Comparison of ENCODE assay signal across 1 cellular context in the genomic region with DNA sequence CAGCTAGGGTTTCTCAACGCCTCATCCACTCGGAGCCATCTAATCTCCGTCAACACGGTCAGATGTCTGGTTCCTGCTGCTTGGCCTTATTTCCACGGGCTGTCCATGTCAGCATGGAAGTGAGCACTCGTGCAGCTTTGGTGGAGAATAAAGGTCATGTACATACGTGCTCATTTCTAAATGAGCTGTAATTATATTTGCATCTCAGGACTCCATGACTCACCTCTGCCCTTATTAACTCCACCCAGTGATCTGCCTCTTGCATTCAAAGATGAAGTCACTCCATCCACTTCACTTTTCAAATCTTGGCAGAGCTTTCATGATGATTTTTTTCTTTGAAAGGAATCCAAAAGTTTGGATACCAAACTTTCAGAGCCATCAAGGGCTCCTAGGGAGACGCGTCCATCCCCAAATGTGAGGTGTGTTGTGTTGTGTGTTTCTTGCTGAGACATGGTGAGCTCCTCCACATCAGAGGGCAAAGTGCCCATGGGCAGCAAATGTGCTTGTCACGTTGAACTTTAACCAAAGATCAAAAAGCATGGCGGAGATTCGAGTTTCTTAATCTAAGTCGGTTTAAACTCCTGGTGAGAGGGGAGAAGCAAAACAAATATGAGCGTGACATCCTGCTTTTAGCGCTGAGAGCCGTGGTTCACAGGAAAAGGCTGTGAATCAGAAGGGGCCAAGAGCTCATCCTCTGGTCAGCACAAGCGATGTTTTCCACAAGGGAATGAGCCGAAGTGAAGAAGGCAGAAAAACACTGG.
TF ChIP-seq lines count a peak whose summit lies in the region.

No MANE protein-coding gene starts in this region.

TF ChIP-seq in HepG2, 621 proteins besides CTCF, POLR2A, EP300 and RAD21 (continued from another document and continues in another):
- TF ChIP-seq, protein P1, sequence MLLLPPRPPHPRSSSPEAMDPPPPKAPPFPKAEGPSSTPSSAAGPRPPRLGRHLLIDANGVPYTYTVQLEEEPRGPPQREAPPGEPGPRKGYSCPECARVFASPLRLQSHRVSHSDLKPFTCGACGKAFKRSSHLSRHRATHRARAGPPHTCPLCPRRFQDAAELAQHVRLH (CRISPR knock-in tag; IDR thresholded peaks at IDR 0.05; ENCODE audit: borderline replicate concordance, low read depth) = peak; percentile 23; the same call in 1 of the 2 replicates
- TF ChIP-seq ZNF777 (CRISPR knock-in tag; IDR thresholded peaks at IDR 0.05) (no peak), ZNF775 (CRISPR knock-in tag; IDR thresholded peaks at IDR 0.05; ENCODE audit: borderline replicate concordance) (peak; percentile 97), ZNF3 (CRISPR knock-in tag; IDR thresholded peaks at IDR 0.05) (no peak), ZNF878 (CRISPR knock-in tag; IDR thresholded peaks at IDR 0.05) (no peak), SATB2 (CRISPR knock-in tag; IDR thresholded peaks at IDR 0.05) (no peak), ZNF547 (CRISPR knock-in tag; IDR thresholded peaks at IDR 0.05) (no peak), ARHGAP35 (CRISPR knock-in tag; IDR thresholded peaks at IDR 0.05; ENCODE audit: borderline replicate concordance) (no peak), TEAD2 (CRISPR knock-in tag; IDR thresholded peaks at IDR 0.05) (no peak), ETV5 (CRISPR knock-in tag; IDR thresholded peaks at IDR 0.05; ENCODE audit: borderline replicate concordance) (peak; percentile 84), ZNF83 (CRISPR knock-in tag; IDR thresholded peaks at IDR 0.05; ENCODE audit: borderline replicate concordance) (no peak), CBX1 (IDR thresholded peaks at IDR 0.05; ENCODE audit: low read depth) (no peak), HDAC6 (IDR thresholded peaks at IDR 0.05; ENCODE audit: low read depth, low read length) (no peak), MIER2 (CRISPR knock-in tag; IDR thresholded peaks at IDR 0.05) (peak; percentile 48; the same call in 1 of the 2 replicates), BCL6 (CRISPR knock-in tag; IDR thresholded peaks at IDR 0.05) (peak; percentile 61), ZNF430 (CRISPR knock-in tag; IDR thresholded peaks at IDR 0.05) (peak; percentile 75; the same call in 1 of the 2 replicates)
- TF ChIP-seq, protein P2, sequence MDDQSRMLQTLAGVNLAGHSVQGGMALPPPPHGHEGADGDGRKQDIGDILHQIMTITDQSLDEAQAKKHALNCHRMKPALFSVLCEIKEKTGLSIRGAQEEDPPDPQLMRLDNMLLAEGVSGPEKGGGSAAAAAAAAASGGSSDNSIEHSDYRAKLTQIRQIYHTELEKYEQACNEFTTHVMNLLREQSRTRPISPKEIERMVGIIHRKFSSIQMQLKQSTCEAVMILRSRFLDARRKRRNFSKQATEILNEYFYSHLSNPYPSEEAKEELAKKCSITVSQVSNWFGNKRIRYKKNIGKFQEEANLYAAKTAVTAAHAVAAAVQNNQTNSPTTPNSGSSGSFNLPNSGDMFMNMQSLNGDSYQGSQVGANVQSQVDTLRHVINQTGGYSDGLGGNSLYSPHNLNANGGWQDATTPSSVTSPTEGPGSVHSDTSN (CRISPR knock-in tag; IDR thresholded peaks at IDR 0.05; ENCODE audit: borderline replicate concordance) = no peak
- TF ChIP-seq, protein P3, sequence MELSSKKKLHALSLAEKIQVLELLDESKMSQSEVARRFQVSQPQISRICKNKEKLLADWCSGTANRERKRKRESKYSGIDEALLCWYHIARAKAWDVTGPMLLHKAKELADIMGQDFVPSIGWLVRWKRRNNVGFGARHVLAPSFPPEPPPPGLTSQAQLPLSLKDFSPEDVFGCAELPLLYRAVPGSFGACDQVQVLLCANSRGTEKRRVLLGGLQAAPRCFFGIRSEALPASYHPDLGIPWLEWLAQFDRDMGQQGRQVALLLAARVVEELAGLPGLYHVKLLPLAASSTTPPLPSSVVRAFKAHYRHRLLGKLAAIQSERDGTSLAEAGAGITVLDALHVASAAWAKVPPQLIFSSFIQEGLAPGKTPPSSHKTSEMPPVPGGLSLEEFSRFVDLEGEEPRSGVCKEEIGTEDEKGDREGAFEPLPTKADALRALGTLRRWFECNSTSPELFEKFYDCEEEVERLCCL (CRISPR knock-in tag; IDR thresholded peaks at IDR 0.05; ENCODE audit: borderline replicate concordance) = no peak
- TF ChIP-seq, protein P4, sequence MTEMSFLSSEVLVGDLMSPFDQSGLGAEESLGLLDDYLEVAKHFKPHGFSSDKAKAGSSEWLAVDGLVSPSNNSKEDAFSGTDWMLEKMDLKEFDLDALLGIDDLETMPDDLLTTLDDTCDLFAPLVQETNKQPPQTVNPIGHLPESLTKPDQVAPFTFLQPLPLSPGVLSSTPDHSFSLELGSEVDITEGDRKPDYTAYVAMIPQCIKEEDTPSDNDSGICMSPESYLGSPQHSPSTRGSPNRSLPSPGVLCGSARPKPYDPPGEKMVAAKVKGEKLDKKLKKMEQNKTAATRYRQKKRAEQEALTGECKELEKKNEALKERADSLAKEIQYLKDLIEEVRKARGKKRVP (CRISPR knock-in tag; IDR thresholded peaks at IDR 0.05) = no peak
- TF ChIP-seq, protein P5, sequence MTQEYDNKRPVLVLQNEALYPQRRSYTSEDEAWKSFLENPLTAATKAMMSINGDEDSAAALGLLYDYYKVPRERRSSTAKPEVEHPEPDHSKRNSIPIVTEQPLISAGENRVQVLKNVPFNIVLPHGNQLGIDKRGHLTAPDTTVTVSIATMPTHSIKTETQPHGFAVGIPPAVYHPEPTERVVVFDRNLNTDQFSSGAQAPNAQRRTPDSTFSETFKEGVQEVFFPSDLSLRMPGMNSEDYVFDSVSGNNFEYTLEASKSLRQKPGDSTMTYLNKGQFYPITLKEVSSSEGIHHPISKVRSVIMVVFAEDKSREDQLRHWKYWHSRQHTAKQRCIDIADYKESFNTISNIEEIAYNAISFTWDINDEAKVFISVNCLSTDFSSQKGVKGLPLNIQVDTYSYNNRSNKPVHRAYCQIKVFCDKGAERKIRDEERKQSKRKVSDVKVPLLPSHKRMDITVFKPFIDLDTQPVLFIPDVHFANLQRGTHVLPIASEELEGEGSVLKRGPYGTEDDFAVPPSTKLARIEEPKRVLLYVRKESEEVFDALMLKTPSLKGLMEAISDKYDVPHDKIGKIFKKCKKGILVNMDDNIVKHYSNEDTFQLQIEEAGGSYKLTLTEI (CRISPR knock-in tag; conservative IDR thresholded peaks at IDR 0.05) = no peak
- TF ChIP-seq, protein P6, sequence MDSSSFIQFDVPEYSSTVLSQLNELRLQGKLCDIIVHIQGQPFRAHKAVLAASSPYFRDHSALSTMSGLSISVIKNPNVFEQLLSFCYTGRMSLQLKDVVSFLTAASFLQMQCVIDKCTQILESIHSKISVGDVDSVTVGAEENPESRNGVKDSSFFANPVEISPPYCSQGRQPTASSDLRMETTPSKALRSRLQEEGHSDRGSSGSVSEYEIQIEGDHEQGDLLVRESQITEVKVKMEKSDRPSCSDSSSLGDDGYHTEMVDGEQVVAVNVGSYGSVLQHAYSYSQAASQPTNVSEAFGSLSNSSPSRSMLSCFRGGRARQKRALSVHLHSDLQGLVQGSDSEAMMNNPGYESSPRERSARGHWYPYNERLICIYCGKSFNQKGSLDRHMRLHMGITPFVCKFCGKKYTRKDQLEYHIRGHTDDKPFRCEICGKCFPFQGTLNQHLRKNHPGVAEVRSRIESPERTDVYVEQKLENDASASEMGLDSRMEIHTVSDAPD (CRISPR knock-in tag; IDR thresholded peaks at IDR 0.05) = no peak
- TF ChIP-seq, protein P7, sequence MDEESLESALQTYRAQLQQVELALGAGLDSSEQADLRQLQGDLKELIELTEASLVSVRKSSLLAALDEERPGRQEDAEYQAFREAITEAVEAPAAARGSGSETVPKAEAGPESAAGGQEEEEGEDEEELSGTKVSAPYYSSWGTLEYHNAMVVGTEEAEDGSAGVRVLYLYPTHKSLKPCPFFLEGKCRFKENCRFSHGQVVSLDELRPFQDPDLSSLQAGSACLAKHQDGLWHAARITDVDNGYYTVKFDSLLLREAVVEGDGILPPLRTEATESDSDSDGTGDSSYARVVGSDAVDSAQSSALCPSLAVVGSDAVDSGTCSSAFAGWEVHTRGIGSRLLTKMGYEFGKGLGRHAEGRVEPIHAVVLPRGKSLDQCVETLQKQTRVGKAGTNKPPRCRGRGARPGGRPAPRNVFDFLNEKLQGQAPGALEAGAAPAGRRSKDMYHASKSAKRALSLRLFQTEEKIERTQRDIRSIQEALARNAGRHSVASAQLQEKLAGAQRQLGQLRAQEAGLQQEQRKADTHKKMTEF (CRISPR knock-in tag; IDR thresholded peaks at IDR 0.05) = peak; percentile 69; the same call in 1 of the 2 replicates
- TF ChIP-seq, protein P8, sequence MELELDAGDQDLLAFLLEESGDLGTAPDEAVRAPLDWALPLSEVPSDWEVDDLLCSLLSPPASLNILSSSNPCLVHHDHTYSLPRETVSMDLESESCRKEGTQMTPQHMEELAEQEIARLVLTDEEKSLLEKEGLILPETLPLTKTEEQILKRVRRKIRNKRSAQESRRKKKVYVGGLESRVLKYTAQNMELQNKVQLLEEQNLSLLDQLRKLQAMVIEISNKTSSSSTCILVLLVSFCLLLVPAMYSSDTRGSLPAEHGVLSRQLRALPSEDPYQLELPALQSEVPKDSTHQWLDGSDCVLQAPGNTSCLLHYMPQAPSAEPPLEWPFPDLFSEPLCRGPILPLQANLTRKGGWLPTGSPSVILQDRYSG (CRISPR knock-in tag; IDR thresholded peaks at IDR 0.05) = no peak
- TF ChIP-seq, protein P9, sequence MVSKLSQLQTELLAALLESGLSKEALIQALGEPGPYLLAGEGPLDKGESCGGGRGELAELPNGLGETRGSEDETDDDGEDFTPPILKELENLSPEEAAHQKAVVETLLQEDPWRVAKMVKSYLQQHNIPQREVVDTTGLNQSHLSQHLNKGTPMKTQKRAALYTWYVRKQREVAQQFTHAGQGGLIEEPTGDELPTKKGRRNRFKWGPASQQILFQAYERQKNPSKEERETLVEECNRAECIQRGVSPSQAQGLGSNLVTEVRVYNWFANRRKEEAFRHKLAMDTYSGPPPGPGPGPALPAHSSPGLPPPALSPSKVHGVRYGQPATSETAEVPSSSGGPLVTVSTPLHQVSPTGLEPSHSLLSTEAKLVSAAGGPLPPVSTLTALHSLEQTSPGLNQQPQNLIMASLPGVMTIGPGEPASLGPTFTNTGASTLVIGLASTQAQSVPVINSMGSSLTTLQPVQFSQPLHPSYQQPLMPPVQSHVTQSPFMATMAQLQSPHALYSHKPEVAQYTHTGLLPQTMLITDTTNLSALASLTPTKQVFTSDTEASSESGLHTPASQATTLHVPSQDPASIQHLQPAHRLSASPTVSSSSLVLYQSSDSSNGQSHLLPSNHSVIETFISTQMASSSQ (IDR thresholded peaks at IDR 0.05; ENCODE audit: low read depth) = peak; percentile 85
- TF ChIP-seq, protein P9 (CRISPR knock-in tag; IDR thresholded peaks at IDR 0.05; ENCODE audit: borderline replicate concordance) = peak; percentile 71; the same call in 1 of the 2 replicates
- TF ChIP-seq, protein P10, sequence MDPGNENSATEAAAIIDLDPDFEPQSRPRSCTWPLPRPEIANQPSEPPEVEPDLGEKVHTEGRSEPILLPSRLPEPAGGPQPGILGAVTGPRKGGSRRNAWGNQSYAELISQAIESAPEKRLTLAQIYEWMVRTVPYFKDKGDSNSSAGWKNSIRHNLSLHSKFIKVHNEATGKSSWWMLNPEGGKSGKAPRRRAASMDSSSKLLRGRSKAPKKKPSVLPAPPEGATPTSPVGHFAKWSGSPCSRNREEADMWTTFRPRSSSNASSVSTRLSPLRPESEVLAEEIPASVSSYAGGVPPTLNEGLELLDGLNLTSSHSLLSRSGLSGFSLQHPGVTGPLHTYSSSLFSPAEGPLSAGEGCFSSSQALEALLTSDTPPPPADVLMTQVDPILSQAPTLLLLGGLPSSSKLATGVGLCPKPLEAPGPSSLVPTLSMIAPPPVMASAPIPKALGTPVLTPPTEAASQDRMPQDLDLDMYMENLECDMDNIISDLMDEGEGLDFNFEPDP (CRISPR knock-in tag; conservative IDR thresholded peaks at IDR 0.05) = no peak
- TF ChIP-seq, protein P11, sequence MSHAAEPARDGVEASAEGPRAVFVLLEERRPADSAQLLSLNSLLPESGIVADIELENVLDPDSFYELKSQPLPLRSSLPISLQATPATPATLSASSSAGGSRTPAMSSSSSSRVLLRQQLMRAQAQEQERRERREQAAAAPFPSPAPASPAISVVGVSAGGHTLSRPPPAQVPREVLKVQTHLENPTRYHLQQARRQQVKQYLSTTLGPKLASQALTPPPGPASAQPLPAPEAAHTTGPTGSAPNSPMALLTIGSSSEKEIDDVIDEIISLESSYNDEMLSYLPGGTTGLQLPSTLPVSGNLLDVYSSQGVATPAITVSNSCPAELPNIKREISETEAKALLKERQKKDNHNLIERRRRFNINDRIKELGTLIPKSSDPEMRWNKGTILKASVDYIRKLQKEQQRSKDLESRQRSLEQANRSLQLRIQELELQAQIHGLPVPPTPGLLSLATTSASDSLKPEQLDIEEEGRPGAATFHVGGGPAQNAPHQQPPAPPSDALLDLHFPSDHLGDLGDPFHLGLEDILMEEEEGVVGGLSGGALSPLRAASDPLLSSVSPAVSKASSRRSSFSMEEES (CRISPR knock-in tag; IDR thresholded peaks at IDR 0.05) = peak; percentile 71
- TF ChIP-seq, protein P12, sequence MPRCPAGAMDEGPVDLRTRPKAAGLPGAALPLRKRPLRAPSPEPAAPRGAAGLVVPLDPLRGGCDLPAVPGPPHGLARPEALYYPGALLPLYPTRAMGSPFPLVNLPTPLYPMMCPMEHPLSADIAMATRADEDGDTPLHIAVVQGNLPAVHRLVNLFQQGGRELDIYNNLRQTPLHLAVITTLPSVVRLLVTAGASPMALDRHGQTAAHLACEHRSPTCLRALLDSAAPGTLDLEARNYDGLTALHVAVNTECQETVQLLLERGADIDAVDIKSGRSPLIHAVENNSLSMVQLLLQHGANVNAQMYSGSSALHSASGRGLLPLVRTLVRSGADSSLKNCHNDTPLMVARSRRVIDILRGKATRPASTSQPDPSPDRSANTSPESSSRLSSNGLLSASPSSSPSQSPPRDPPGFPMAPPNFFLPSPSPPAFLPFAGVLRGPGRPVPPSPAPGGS (CRISPR knock-in tag; IDR thresholded peaks at IDR 0.05) = no peak
- TF ChIP-seq, protein P13, sequence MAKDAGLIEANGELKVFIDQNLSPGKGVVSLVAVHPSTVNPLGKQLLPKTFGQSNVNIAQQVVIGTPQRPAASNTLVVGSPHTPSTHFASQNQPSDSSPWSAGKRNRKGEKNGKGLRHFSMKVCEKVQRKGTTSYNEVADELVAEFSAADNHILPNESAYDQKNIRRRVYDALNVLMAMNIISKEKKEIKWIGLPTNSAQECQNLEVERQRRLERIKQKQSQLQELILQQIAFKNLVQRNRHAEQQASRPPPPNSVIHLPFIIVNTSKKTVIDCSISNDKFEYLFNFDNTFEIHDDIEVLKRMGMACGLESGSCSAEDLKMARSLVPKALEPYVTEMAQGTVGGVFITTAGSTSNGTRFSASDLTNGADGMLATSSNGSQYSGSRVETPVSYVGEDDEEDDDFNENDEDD (CRISPR knock-in tag; IDR thresholded peaks at IDR 0.05; ENCODE audit: borderline replicate concordance) = peak; percentile 16; the same call in 1 of the 2 replicates
